Comparison of ENCODE assay signal across 20 cellular contexts in the genomic region with DNA sequence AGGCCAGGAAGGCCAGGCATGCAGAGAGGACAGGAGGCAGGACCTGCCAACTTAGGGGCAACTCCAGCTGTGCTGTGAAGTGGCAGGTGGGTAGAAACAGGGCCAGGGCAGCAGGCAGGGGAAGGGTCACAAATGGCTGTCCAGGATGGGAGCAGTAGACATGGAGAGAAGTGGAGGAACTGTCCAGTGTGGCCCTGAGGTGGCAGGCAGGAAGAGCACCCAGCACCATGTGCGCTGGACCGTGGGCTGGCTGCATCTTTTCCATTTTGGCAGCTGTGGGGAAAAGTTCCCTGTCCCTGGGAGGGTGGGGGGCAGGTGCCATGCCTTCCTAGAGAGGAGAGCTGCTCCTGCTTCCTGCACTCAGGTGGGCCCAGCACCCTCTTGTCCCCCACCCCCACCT. TPM values are rescaled to one million over a fixed set of nuclear protein-coding genes. Genes with fewer than 3 reads are reported as not detected.
DNase-seq lines count a peak whose midpoint lies in the region; ATAC-seq, FAIRE-seq and TF ChIP-seq lines count a peak whose summit lies in the region.
"Had no signal": no experiment of that assay in that cellular context is flagged by ENCODE, and none has a peak within 500 bp of the region (broad histone marks: within the 10 kb centered on the region; RNA-seq: fewer than 3 reads in every experiment).

No MANE protein-coding gene starts in this region.

- H3K4me1 Mint-ChIP-seq in T-helper 1 cell treated with Interleukin-12 subunit alpha and Interleukin-12 subunit beta and Interleukin-4 antibody, amounts not matched to agents 30 μg/mL and 1 μg/mL, for 36 hours (ENCODE audit: low read depth) = peaks cover 69% of the 10 kb centered on the region
- H3K4me1 Mint-ChIP-seq in activated naive CD8-positive, alpha-beta T cell (ENCODE audit: low read depth) = peaks cover 83% of the 10 kb centered on the region
- peaks cover 58 to 94% (median 87%) of the 10 kb centered on the region in 4 donors for H3K4me1 Mint-ChIP-seq in naive thymus-derived CD8-positive, alpha-beta T cell

- DNase-seq in T-helper 1 cell (no peak), NOMO-1 treated with dmso at 0.1 percent for 144 hours (lab: John Stamatoyannopoulos, UW; ENCODE audit: unreplicated experiment) (no peak), mucosa of descending colon (no peak), small intestine (no peak)
- no peak for DNase-seq in naive thymus-derived CD8-positive, alpha-beta T cell
- DNase-seq: activated CD8-positive, alpha-beta memory T cell treated with anti-CD3 and anti-CD28 coated beads, Interleukin-2, amount 50 U/mL, for 4 hours; central memory CD4-positive, alpha-beta T cell; NCI-H2081; NCI-H524; OCI-M1; retina; stimulated activated CD4-positive, alpha-beta T cell treated with anti-CD3 and anti-CD28 coated beads, Interleukin-1b, Interleukin-23, amount 100 ng/mL, for 48 hours had no signal

- peak overlapping the region; percentile 75 for H3K27ac Mint-ChIP-seq in T-helper 1 cell treated with Interleukin-12 subunit alpha and Interleukin-12 subunit beta and Interleukin-4 antibody, amounts not matched to agents 30 μg/mL and 1 μg/mL, for 36 hours
- H3K27ac Mint-ChIP-seq in activated naive CD8-positive, alpha-beta T cell = peak overlapping the region; percentile 54
- peak overlapping the region in 9 of 10 donors; percentile 21 to 88 (median 81) for H3K27ac Mint-ChIP-seq in naive thymus-derived CD8-positive, alpha-beta T cell

- H3K27me3 ChIP-seq in small intestine (ENCODE audit: control insufficient read depth in 2 of 2, insufficient read depth in 2 of 2, low read length in 2 of 2) = no peaks in the 10 kb centered on the region

- H3K27ac ChIP-seq in HEK293 (ENCODE audit: extremely low read depth, low read depth, low read length) (no peak overlapping the region), small intestine (ENCODE audit: low read depth in 1 of 2, low read length in 1 of 2) (no peak overlapping the region)
- H3K27ac ChIP-seq: 22Rv1, C4-2B, SK-N-MC, thoracic aorta had no signal

- no peak overlapping the region for H3K4me3 Mint-ChIP-seq in T-helper 1 cell treated with Interleukin-12 subunit alpha and Interleukin-12 subunit beta and Interleukin-4 antibody, amounts not matched to agents 30 μg/mL and 1 μg/mL, for 36 hours
- no peak overlapping the region for H3K4me3 Mint-ChIP-seq in activated naive CD8-positive, alpha-beta T cell
- H3K4me3 Mint-ChIP-seq in naive thymus-derived CD8-positive, alpha-beta T cell = peak overlapping the region in 5 of 10 donors; percentile 4 to 87 (median 14)

- 91 to 95% (median 94%) methylated on average over 2 of the region's 2 CpGs for WGBS in small intestine, 3 donors

- ATAC-seq in naive thymus-derived CD8-positive, alpha-beta T cell = no peak
- no peak for ATAC-seq in mucosa of descending colon

- no peaks in the 10 kb centered on the region for H3K9me3 Mint-ChIP-seq in T-helper 1 cell treated with Interleukin-12 subunit alpha and Interleukin-12 subunit beta and Interleukin-4 antibody, amounts not matched to agents 30 μg/mL and 1 μg/mL, for 36 hours
- H3K9me3 Mint-ChIP-seq in activated naive CD8-positive, alpha-beta T cell (ENCODE audit: low read depth) = no peaks in the 10 kb centered on the region
- H3K9me3 Mint-ChIP-seq in naive thymus-derived CD8-positive, alpha-beta T cell = no peaks in the 10 kb centered on the region

- POLR2A ChIA-PET in HEK293 (lab: Yijun Ruan, JAX) = no interaction called here
- POLR2A ChIA-PET in naive thymus-derived CD8-positive, alpha-beta T cell (lab: Charles Lee) = interaction anchor here (0.5 kb wide), 1 partner anchor 113 kb away, joined by 3 read pairs; no protein-coding TSS in a partner anchor

- H3K4me3 ChIP-seq in HEK293 (ENCODE audit: low read depth, low read length) = no peak overlapping the region
- no peak overlapping the region for H3K4me3 ChIP-seq in mucosa of descending colon
- H3K4me3 ChIP-seq in small intestine (ENCODE audit: low read depth in 1 of 2, low read length in 2 of 2) = no peak overlapping the region
- H3K4me3 ChIP-seq: SK-N-MC, thoracic aorta had no signal

- H3K27me3 Mint-ChIP-seq in T-helper 1 cell treated with Interleukin-12 subunit alpha and Interleukin-12 subunit beta and Interleukin-4 antibody, amounts not matched to agents 30 μg/mL and 1 μg/mL, for 36 hours (ENCODE audit: low read depth) = no peaks in the 10 kb centered on the region
- H3K27me3 Mint-ChIP-seq in activated naive CD8-positive, alpha-beta T cell = no peaks in the 10 kb centered on the region
- H3K27me3 Mint-ChIP-seq in naive thymus-derived CD8-positive, alpha-beta T cell = no peaks in the 10 kb centered on the region

- CTCF ChIA-PET in HEK293 (lab: Yijun Ruan, JAX) = interaction anchor here (0.6 kb wide), 1 partner anchor 430 kb away, joined by 3 read pairs; no protein-coding TSS in a partner anchor

- no peaks in the 10 kb centered on the region for H3K4me1 ChIP-seq in HEK293 (ENCODE audit: control insufficient read depth, insufficient read depth, low read length)
- peaks cover 17% of the 10 kb centered on the region for H3K4me1 ChIP-seq in mucosa of descending colon (ENCODE audit: low read depth)
- no peaks in the 10 kb centered on the region for H3K4me1 ChIP-seq in small intestine (ENCODE audit: control insufficient read depth in 2 of 2, insufficient read depth in 1 of 2, low read depth in 1 of 2, low read length in 1 of 2)

- peaks cover 81 to 98% of the 10 kb centered on the region in 2 experiments for H3K36me3 ChIP-seq in HEK293 (ENCODE audit: control insufficient read depth in 2 of 2, insufficient read depth in 1 of 2, low read length in 2 of 2)
- peaks cover 9% of the 10 kb centered on the region for H3K36me3 ChIP-seq in mucosa of descending colon (ENCODE audit: low read depth)
- peaks cover 14 to 32% of the 10 kb centered on the region in 2 donors for H3K36me3 ChIP-seq in small intestine (ENCODE audit: control insufficient read depth in 2 of 2, insufficient read depth in 2 of 2, low read length in 2 of 2)

- H3K9me3 ChIP-seq in HEK293 (ENCODE audit: control insufficient read depth, insufficient read depth, low read depth, low read length) (no peaks in the 10 kb centered on the region), mucosa of descending colon (no peaks in the 10 kb centered on the region), small intestine (ENCODE audit: control insufficient read depth, low read depth) (no peaks in the 10 kb centered on the region)
- H3K9me3 ChIP-seq: thoracic aorta had no signal

- intact Hi-C loops in mucosa of descending colon (cut with DNase I, micrococcal nuclease) = no loop called here

- TF ChIP-seq CTCF in HEK293 (tag by site-specific recombination; IDR thresholded peaks at IDR 0.05) (no peak), mucosa of descending colon (IDR thresholded peaks at IDR 0.05) (no peak)

- FAIRE-seq in small intestine (lab: Jason Lieb, UNC) = no peak
- FAIRE-seq: H1 had no signal

- peaks cover 70% of the 10 kb centered on the region for H3K36me3 Mint-ChIP-seq in T-helper 1 cell treated with Interleukin-12 subunit alpha and Interleukin-12 subunit beta and Interleukin-4 antibody, amounts not matched to agents 30 μg/mL and 1 μg/mL, for 36 hours (ENCODE audit: low read depth)
- peaks cover 11% of the 10 kb centered on the region for H3K36me3 Mint-ChIP-seq in activated naive CD8-positive, alpha-beta T cell
- H3K36me3 Mint-ChIP-seq in naive thymus-derived CD8-positive, alpha-beta T cell = peaks cover 0 to 73% (median 9%) of the 10 kb centered on the region in 3 donors

TF ChIP-seq in HEK293, 187 proteins besides CTCF, POLR2A, EP300 and RAD21:
- TF ChIP-seq ZNF391 (tag by site-specific recombination; IDR thresholded peaks at IDR 0.05; ENCODE audit: borderline replicate concordance, low read depth) (no peak), ZNF837 (tag by site-specific recombination; IDR thresholded peaks at IDR 0.05) (no peak)
- TF ChIP-seq, protein P1, sequence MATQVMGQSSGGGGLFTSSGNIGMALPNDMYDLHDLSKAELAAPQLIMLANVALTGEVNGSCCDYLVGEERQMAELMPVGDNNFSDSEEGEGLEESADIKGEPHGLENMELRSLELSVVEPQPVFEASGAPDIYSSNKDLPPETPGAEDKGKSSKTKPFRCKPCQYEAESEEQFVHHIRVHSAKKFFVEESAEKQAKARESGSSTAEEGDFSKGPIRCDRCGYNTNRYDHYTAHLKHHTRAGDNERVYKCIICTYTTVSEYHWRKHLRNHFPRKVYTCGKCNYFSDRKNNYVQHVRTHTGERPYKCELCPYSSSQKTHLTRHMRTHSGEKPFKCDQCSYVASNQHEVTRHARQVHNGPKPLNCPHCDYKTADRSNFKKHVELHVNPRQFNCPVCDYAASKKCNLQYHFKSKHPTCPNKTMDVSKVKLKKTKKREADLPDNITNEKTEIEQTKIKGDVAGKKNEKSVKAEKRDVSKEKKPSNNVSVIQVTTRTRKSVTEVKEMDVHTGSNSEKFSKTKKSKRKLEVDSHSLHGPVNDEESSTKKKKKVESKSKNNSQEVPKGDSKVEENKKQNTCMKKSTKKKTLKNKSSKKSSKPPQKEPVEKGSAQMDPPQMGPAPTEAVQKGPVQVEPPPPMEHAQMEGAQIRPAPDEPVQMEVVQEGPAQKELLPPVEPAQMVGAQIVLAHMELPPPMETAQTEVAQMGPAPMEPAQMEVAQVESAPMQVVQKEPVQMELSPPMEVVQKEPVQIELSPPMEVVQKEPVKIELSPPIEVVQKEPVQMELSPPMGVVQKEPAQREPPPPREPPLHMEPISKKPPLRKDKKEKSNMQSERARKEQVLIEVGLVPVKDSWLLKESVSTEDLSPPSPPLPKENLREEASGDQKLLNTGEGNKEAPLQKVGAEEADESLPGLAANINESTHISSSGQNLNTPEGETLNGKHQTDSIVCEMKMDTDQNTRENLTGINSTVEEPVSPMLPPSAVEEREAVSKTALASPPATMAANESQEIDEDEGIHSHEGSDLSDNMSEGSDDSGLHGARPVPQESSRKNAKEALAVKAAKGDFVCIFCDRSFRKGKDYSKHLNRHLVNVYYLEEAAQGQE (tag by site-specific recombination; IDR thresholded peaks at IDR 0.05) = peak; percentile 97

RNA-seq across cellular contexts. Expression of gene DEDD2, which starts 13.8 kb away (rescaled TPM):
- total RNA-seq in naive thymus-derived CD8-positive, alpha-beta T cell = 10 to 100 TPM; 56.5 to 58.7 TPM
- 100 to 1,000 TPM; 117 to 149 (median 133) TPM for polyA plus RNA-seq in naive thymus-derived CD8-positive, alpha-beta T cell
- 10 to 100 TPM; 28.0 to 40.1 (median 35.7) TPM for total RNA-seq in mucosa of descending colon
- 10 to 100 TPM; 22.8 to 41.3 (median 38.5) TPM for polyA plus RNA-seq in small intestine

RNA-seq across cellular contexts. Expression of gene ZNF526, which starts 16.4 kb away (rescaled TPM):
- total RNA-seq in naive thymus-derived CD8-positive, alpha-beta T cell = 10 to 100 TPM; 16.6 to 20.1 TPM
- 1 to 10 TPM; 3.9 to 8.1 (median 4.5) TPM for polyA plus RNA-seq in naive thymus-derived CD8-positive, alpha-beta T cell
- total RNA-seq in mucosa of descending colon = 10 to 100 TPM in 2 of 3 donors, 1 to 10 TPM in 1; 9.9 to 13.4 (median 10.4) TPM
- 1 to 10 TPM; 3.2 to 4.8 (median 4.0) TPM for polyA plus RNA-seq in small intestine

RNA-seq across cellular contexts. Expression of gene GSK3A, which starts 38.7 kb away (rescaled TPM):
- 10 to 100 TPM; 27.1 to 28.1 TPM for total RNA-seq in naive thymus-derived CD8-positive, alpha-beta T cell
- 10 to 100 TPM in 2 of 3 donors, 1 to 10 TPM in 1; 9.9 to 19.3 (median 12.8) TPM for polyA plus RNA-seq in naive thymus-derived CD8-positive, alpha-beta T cell
- total RNA-seq in mucosa of descending colon = 10 to 100 TPM; 41.8 to 52.0 (median 46.9) TPM
- polyA plus RNA-seq in small intestine = 10 to 100 TPM; 48.5 to 70.9 (median 70.3) TPM

RNA-seq across cellular contexts. Expression of gene ERF, which starts 51.2 kb away (rescaled TPM):
- total RNA-seq in naive thymus-derived CD8-positive, alpha-beta T cell = 10 to 100 TPM; 41.0 to 47.3 TPM
- polyA plus RNA-seq in naive thymus-derived CD8-positive, alpha-beta T cell = 1 to 10 TPM; 2.8 to 6.2 (median 4.6) TPM
- 10 to 100 TPM; 35.7 to 75.2 (median 42.0) TPM for total RNA-seq in mucosa of descending colon
- polyA plus RNA-seq in small intestine = 10 to 100 TPM; 28.6 to 51.6 (median 31.8) TPM
